ENCODE assay signal across 16 cellular contexts in genomic region chr1:205616563-205617293, GRCh38. TPM values are rescaled to one million over a fixed set of nuclear protein-coding genes. Genes with fewer than 3 reads are reported as not detected.
DNase-seq lines count a peak whose midpoint lies in the region; ATAC-seq and TF ChIP-seq lines count a peak whose summit lies in the region.
"Had no signal": no experiment of that assay in that cellular context is flagged by ENCODE, and none has a peak within 500 bp of the region (broad histone marks: within the 10 kb centered on the region; RNA-seq: fewer than 3 reads in every experiment).

No MANE protein-coding gene starts in this region.

- H3K9me3 Mint-ChIP-seq in activated CD4-positive, alpha-beta T cell treated with anti-CD3 and anti-CD28 coated beads, Interleukin-2, amount 10 ng/mL, durations not matched to agents 24 days and 14 days: no peaks in the 10 kb centered on the region
- no peaks in the 10 kb centered on the region for H3K9me3 Mint-ChIP-seq in neural crest cell

- no peaks in the 10 kb centered on the region for H3K27me3 Mint-ChIP-seq in activated CD4-positive, alpha-beta T cell treated with anti-CD3 and anti-CD28 coated beads, Interleukin-2, amount 10 ng/mL, durations not matched to agents 24 days and 14 days
- H3K27me3 Mint-ChIP-seq in neural crest cell (ENCODE audit: low read depth): no peaks in the 10 kb centered on the region

- H3K4me1 Mint-ChIP-seq in activated CD4-positive, alpha-beta T cell treated with anti-CD3 and anti-CD28 coated beads, Interleukin-2, amount 10 ng/mL, durations not matched to agents 24 days and 14 days: peaks cover 24% of the 10 kb centered on the region
- no peaks in the 10 kb centered on the region for H3K4me1 Mint-ChIP-seq in neural crest cell

- peaks cover 57% of the 10 kb centered on the region for H3K36me3 Mint-ChIP-seq in activated CD4-positive, alpha-beta T cell treated with anti-CD3 and anti-CD28 coated beads, Interleukin-2, amount 10 ng/mL, durations not matched to agents 24 days and 14 days (ENCODE audit: low read depth)
- peaks cover 11% of the 10 kb centered on the region for H3K36me3 Mint-ChIP-seq in neural crest cell (ENCODE audit: low read depth)

- H3K27ac Mint-ChIP-seq in activated CD4-positive, alpha-beta T cell treated with anti-CD3 and anti-CD28 coated beads, Interleukin-2, amount 10 ng/mL, durations not matched to agents 24 days and 14 days: peak overlapping the region; percentile 41
- H3K27ac Mint-ChIP-seq in neural crest cell (ENCODE audit: unreplicated experiment): peak overlapping the region; percentile 36

- intact Hi-C loops in activated CD4-positive, alpha-beta T cell treated with anti-CD3 and anti-CD28 coated beads, Interleukin-2, amount 10 ng/mL, durations not matched to agents 24 days and 14 days (cut with micrococcal nuclease): loop anchor here (1.0 kb wide), 1 partner anchor 15 kb away; no protein-coding TSS in a partner anchor

- TF ChIP-seq CTCF in neural crest cell (conservative IDR thresholded peaks at IDR 0.05): no peak

- ATAC-seq in GM21447 (IDR thresholded peaks at IDR 0.05; ENCODE audit: unreplicated experiment): peak; percentile 73
- ATAC-seq in HG02852 (IDR thresholded peaks at IDR 0.05; ENCODE audit: unreplicated experiment): no peak
- ATAC-seq: A549, gastroesophageal sphincter, sciatic nerve had no signal

- no peak for DNase-seq in activated CD4-positive, alpha-beta T cell treated with anti-CD3 and anti-CD28 coated beads, Interleukin-2, amount 10 ng/mL, durations not matched to agents 24 days and 14 days
- DNase-seq in activated CD4-positive, alpha-beta T cell treated with anti-CD3 and anti-CD28 coated beads for 4 hours: no peak
- DNase-seq in HPDE6-E6E7 (ENCODE audit: extremely low spot score): peak; percentile 48
- DNase-seq in neural crest cell (ENCODE audit: low read depth, low spot score): no peak
- DNase-seq in DMS153 (lab: John Stamatoyannopoulos, UW): no peak
- no peak for DNase-seq in SKM-1 (lab: John Stamatoyannopoulos, UW; ENCODE audit: unreplicated experiment)
- DNase-seq: effector CD4-positive, alpha-beta T cell; NCI-H2171; OCI-M1; T-helper 2 cell; trophoblast cell had no signal

- H3K4me3 Mint-ChIP-seq in activated CD4-positive, alpha-beta T cell treated with anti-CD3 and anti-CD28 coated beads, Interleukin-2, amount 10 ng/mL, durations not matched to agents 24 days and 14 days: no peak overlapping the region
- no peak overlapping the region for H3K4me3 Mint-ChIP-seq in neural crest cell

RNA-seq across cellular contexts. Expression of gene ELK4, which starts 15.1 kb away (rescaled TPM):
- 81.8 and 83.1 TPM in 2 replicates for total RNA-seq in activated CD4-positive, alpha-beta T cell treated with anti-CD3 and anti-CD28 coated beads, Interleukin-2, amount 10 ng/mL, durations not matched to agents 24 days and 14 days
- total RNA-seq in neural crest cell: 30.1 and 33.1 TPM in 2 replicates
